ENCODE assay signal across 1 cellular context in genomic region chr6:42025066-42025789, GRCh38.
TF ChIP-seq lines count a peak whose summit lies in the region.

No MANE protein-coding gene starts in this region.

TF ChIP-seq in HepG2, 621 proteins besides CTCF, POLR2A, EP300 and RAD21 (continued from another document):
- no peak for TF ChIP-seq ZBTB20 (CRISPR knock-in tag; IDR thresholded peaks at IDR 0.05; ENCODE audit: borderline replicate concordance, low read depth)
- no peak for TF ChIP-seq TSC22D2 (CRISPR knock-in tag; IDR thresholded peaks at IDR 0.05; ENCODE audit: borderline replicate concordance)
- no peak for TF ChIP-seq ZFX (CRISPR knock-in tag; IDR thresholded peaks at IDR 0.05; ENCODE audit: low read depth)
- TF ChIP-seq MIER2 (CRISPR knock-in tag; IDR thresholded peaks at IDR 0.05) = no peak
- no peak for TF ChIP-seq ZNF75D (CRISPR knock-in tag; IDR thresholded peaks at IDR 0.05; ENCODE audit: borderline replicate concordance)
- TF ChIP-seq HINFP (CRISPR knock-in tag; IDR thresholded peaks at IDR 0.05; ENCODE audit: low read depth) = no peak
- no peak for TF ChIP-seq KLF15 (CRISPR knock-in tag; IDR thresholded peaks at IDR 0.05; ENCODE audit: borderline replicate concordance)
- no peak for TF ChIP-seq KIAA2018 (CRISPR knock-in tag; IDR thresholded peaks at IDR 0.05; ENCODE audit: borderline replicate concordance)
- no peak for TF ChIP-seq NCOA2 (CRISPR knock-in tag; IDR thresholded peaks at IDR 0.05)
- TF ChIP-seq ATRX (CRISPR knock-in tag; IDR thresholded peaks at IDR 0.05; ENCODE audit: borderline replicate concordance) = no peak
- TF ChIP-seq NRL (CRISPR knock-in tag; IDR thresholded peaks at IDR 0.05; ENCODE audit: borderline replicate concordance) = no peak
